In the genomic region with DNA sequence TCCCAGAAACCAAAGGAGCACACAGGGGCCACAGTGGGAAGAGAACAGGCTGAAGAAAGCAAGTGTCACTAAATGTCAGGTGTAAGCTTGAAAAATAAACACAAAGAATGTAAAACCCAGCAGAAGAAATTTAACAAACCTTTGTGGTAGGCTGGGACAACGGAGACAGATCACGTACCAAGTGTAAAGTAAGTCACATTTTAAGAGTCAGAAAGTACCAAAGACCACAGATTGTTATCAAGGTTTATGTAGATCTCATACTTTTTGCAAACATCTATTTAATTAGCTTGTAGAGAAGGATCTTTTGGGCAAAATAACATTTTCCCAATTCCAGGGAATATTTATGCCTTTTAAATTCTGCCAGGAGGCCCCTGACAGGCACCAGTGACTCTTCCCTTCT, we compare ENCODE assay signal across 13 cellular contexts. TPM values are rescaled to one million over a fixed set of nuclear protein-coding genes. Genes with fewer than 3 reads are reported as not detected.
DNase-seq lines count a peak whose midpoint lies in the region; ATAC-seq and TF ChIP-seq lines count a peak whose summit lies in the region.
"Had no signal": no experiment of that assay in that cellular context is flagged by ENCODE, and none has a peak within 500 bp of the region (broad histone marks: within the 10 kb centered on the region; RNA-seq: fewer than 3 reads in every experiment).

No MANE protein-coding gene starts in this region.

- H3K36me3 Mint-ChIP-seq in activated CD8-positive, alpha-beta T cell treated with anti-CD3 and anti-CD28 coated beads, Interleukin-2, amount 10 ng/mL, durations not matched to agents 7 days and 5 days (ENCODE audit: low read depth): no peaks in the 10 kb centered on the region
- no peaks in the 10 kb centered on the region for H3K36me3 Mint-ChIP-seq in stimulated activated effector memory CD8-positive, alpha-beta T cell treated with anti-CD3 and anti-CD28 coated beads, Interleukin-12 subunit alpha, Interleukin-12 subunit beta, amount 100 ng/mL, for 72 hours

- POLR2A ChIA-PET in activated CD8-positive, alpha-beta T cell treated with anti-CD3 and anti-CD28 coated beads, Interleukin-2, amount 10 ng/mL, durations not matched to agents 7 days and 5 days (lab: Charles Lee): no interaction called here

- 88 to 89% methylated on average over 2 of the region's 2 CpGs for WGBS in lower leg skin, 2 donors

- H3K9me3 Mint-ChIP-seq in activated CD8-positive, alpha-beta T cell treated with anti-CD3 and anti-CD28 coated beads, Interleukin-2, amount 10 ng/mL, durations not matched to agents 7 days and 5 days (ENCODE audit: insufficient read depth): no peaks in the 10 kb centered on the region
- H3K9me3 Mint-ChIP-seq in stimulated activated effector memory CD8-positive, alpha-beta T cell treated with anti-CD3 and anti-CD28 coated beads, Interleukin-12 subunit alpha, Interleukin-12 subunit beta, amount 100 ng/mL, for 72 hours: no peaks in the 10 kb centered on the region

- H3K27ac ChIP-seq in WERI-Rb-1: no peak overlapping the region
- H3K27ac ChIP-seq: 22Rv1, brain microvascular endothelial cell, foreskin keratinocyte, neutrophil had no signal

- peak; percentile 25 to 41 for ATAC-seq in activated CD4-positive, CD25-positive, alpha-beta regulatory T cell treated with anti-CD3 and anti-CD28 coated beads, Interleukin-2, amount 50 U/mL, for 24 hours
- no peak for ATAC-seq in activated CD8-positive, alpha-beta T cell treated with anti-CD3 and anti-CD28 coated beads, Interleukin-2, amount 10 ng/mL, durations not matched to agents 7 days and 5 days
- peak; percentile 27 for ATAC-seq in stimulated activated effector memory CD8-positive, alpha-beta T cell treated with anti-CD3 and anti-CD28 coated beads, Interleukin-12 subunit alpha, Interleukin-12 subunit beta, amount 100 ng/mL, for 72 hours
- ATAC-seq: foreskin keratinocyte had no signal

- TF ChIP-seq CTCF in kidney epithelial cell (IDR thresholded peaks at IDR 0.05; ENCODE audit: insufficient read depth, low read length, poor library complexity, severe bottlenecking) (no peak), WERI-Rb-1 (IDR thresholded peaks at IDR 0.05; ENCODE audit: low read depth, low read length) (no peak), lower leg skin (IDR thresholded peaks at IDR 0.05) (no peak)

- no peak for TF ChIP-seq POLR2A in lower leg skin (IDR thresholded peaks at IDR 0.05)

- no peak overlapping the region for H3K27ac Mint-ChIP-seq in activated CD8-positive, alpha-beta T cell treated with anti-CD3 and anti-CD28 coated beads, Interleukin-2, amount 10 ng/mL, durations not matched to agents 7 days and 5 days
- peak overlapping the region; percentile 75 for H3K27ac Mint-ChIP-seq in stimulated activated effector memory CD8-positive, alpha-beta T cell treated with anti-CD3 and anti-CD28 coated beads, Interleukin-12 subunit alpha, Interleukin-12 subunit beta, amount 100 ng/mL, for 72 hours

- H3K9me3 ChIP-seq in WERI-Rb-1 (ENCODE audit: severe bottlenecking): peaks cover 7% of the 10 kb centered on the region

- H3K4me3 ChIP-seq in kidney epithelial cell (ENCODE audit: low read depth, low read length): peak overlapping the region; percentile 56
- no peak overlapping the region for H3K4me3 ChIP-seq in WERI-Rb-1 (ENCODE audit: low read depth, low read length)
- H3K4me3 ChIP-seq in lower leg skin (ENCODE audit: low read depth, poor library complexity, severe bottlenecking): no peak overlapping the region

- no peaks in the 10 kb centered on the region for H3K36me3 ChIP-seq in kidney epithelial cell (ENCODE audit: control insufficient read depth, insufficient read depth, low read length)
- H3K36me3 ChIP-seq in WERI-Rb-1: no peaks in the 10 kb centered on the region
- H3K36me3 ChIP-seq: brain microvascular endothelial cell, neutrophil had no signal

- intact Hi-C loops in lower leg skin (cut with DNase I; ENCODE audit: low total_unique reads): no loop called here

- peaks cover 23% of the 10 kb centered on the region for H3K27me3 Mint-ChIP-seq in activated CD8-positive, alpha-beta T cell treated with anti-CD3 and anti-CD28 coated beads, Interleukin-2, amount 10 ng/mL, durations not matched to agents 7 days and 5 days (ENCODE audit: low read depth)

- H3K4me1 Mint-ChIP-seq in activated CD8-positive, alpha-beta T cell treated with anti-CD3 and anti-CD28 coated beads, Interleukin-2, amount 10 ng/mL, durations not matched to agents 7 days and 5 days (ENCODE audit: low read depth): peaks cover 60% of the 10 kb centered on the region
- peaks cover 59% of the 10 kb centered on the region for H3K4me1 Mint-ChIP-seq in stimulated activated effector memory CD8-positive, alpha-beta T cell treated with anti-CD3 and anti-CD28 coated beads, Interleukin-12 subunit alpha, Interleukin-12 subunit beta, amount 100 ng/mL, for 72 hours

- CTCF ChIA-PET in activated CD8-positive, alpha-beta T cell treated with anti-CD3 and anti-CD28 coated beads, Interleukin-2, amount 10 ng/mL, durations not matched to agents 7 days and 5 days (lab: Charles Lee): interaction anchor here (0.6 kb wide), 1 partner anchor 9 kb away, joined by 3 read pairs; no protein-coding TSS in a partner anchor

- peak overlapping the region; percentile 78 for H3K4me3 Mint-ChIP-seq in activated CD8-positive, alpha-beta T cell treated with anti-CD3 and anti-CD28 coated beads, Interleukin-2, amount 10 ng/mL, durations not matched to agents 7 days and 5 days
- H3K4me3 Mint-ChIP-seq in stimulated activated effector memory CD8-positive, alpha-beta T cell treated with anti-CD3 and anti-CD28 coated beads, Interleukin-12 subunit alpha, Interleukin-12 subunit beta, amount 100 ng/mL, for 72 hours: peak overlapping the region; percentile 78

- DNase-seq in activated CD4-positive, CD25-positive, alpha-beta regulatory T cell treated with anti-CD3 and anti-CD28 coated beads, Interleukin-2, amount 50 U/mL, for 72 hours: no peak
- DNase-seq in activated CD8-positive, alpha-beta T cell treated with anti-CD3 and anti-CD28 coated beads, Interleukin-2, amount 10 ng/mL, durations not matched to agents 7 days and 5 days: no peak
- DNase-seq in kidney epithelial cell (ENCODE audit: low read depth): no peak
- no peak for DNase-seq in stimulated activated effector memory CD8-positive, alpha-beta T cell treated with anti-CD3 and anti-CD28 coated beads, Interleukin-12 subunit alpha, Interleukin-12 subunit beta, amount 100 ng/mL, for 72 hours (ENCODE audit: low spot score in 2 of 2)
- DNase-seq in WERI-Rb-1: no peak
- DNase-seq in H4 (ENCODE audit: low spot score): no peak
- no peak for DNase-seq in lower leg skin (ENCODE audit: low spot score in 2 of 2)
- DNase-seq: brain microvascular endothelial cell, foreskin keratinocyte, NCI-H446 had no signal

- H3K27me3 ChIP-seq in kidney epithelial cell (ENCODE audit: control insufficient read depth, insufficient read depth, low read length): peaks cover 21% of the 10 kb centered on the region
- peaks cover 21% of the 10 kb centered on the region for H3K27me3 ChIP-seq in WERI-Rb-1 (ENCODE audit: insufficient read depth, low read depth, severe bottlenecking)

RNA-seq across cellular contexts. Expression of gene CLIC5, which starts 1.6 kb away (rescaled TPM):
- 1 to 10 TPM; 1.8 to 2.2 TPM for total RNA-seq in activated CD8-positive, alpha-beta T cell treated with anti-CD3 and anti-CD28 coated beads, Interleukin-2, amount 10 ng/mL, durations not matched to agents 7 days and 5 days
- total RNA-seq in kidney epithelial cell (3.2 and 3.5 TPM in 2 replicates), lower leg skin (1 to 10 TPM; 1.2 to 1.9 (median 1.4) TPM)
- not detected in 2 replicates for total RNA-seq in H4 (2014; rRNA removed; shearing (Covaris generic))
- total RNA-seq: foreskin keratinocyte had no signal
